ENCODE assay signal across 7 cellular contexts in the genomic region with DNA sequence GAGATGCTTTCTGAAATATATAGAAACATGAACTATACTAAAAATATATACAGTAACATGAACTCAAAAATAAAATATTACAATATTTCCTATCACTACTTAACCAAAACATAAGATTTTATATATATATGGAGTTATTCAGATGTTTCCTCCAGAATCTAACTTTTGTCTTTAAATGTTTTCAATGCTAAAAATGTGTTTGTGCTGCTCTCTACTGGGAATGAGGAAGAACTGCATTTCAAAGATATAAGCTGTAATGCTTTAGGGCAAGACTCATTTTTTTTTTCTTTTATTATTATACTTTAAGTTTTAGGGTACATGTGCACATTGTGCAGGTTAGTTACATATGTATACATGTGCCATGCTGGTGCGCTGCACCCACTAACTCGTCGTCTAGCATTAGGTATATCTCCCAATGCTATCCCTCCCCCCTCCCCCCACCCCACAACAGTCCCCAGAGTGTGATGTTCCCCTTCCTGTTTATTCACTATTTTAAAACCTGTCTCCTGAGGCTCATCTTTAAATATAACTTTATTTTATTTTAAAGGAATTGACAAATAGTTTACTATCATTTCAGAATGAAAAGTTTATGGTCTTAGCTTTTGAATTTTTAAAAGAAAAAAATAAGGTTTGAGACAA. TPM values are rescaled to one million over a fixed set of nuclear protein-coding genes. Genes with fewer than 3 reads are reported as not detected.
A peak's percentile ranks its signal among the peaks of the same experiment; 100 is the strongest.
DNase-seq lines count a peak whose midpoint lies in the region; ATAC-seq, FAIRE-seq and TF ChIP-seq lines count a peak whose summit lies in the region.
"Not testable (repeated sequence)": the region's sequence is repeated elsewhere in the genome, so short reads cannot be mapped to it uniquely, and the experiment has no call there.

No MANE protein-coding gene starts in this region.

- not testable (repeated sequence) for H3K9me3 Mint-ChIP-seq in activated B cell treated with CpG ODN at 0.5 μM for 24 hours

- not testable (repeated sequence) for FAIRE-seq in HTR-8/SVneo (lab: Jason Lieb, UNC)

- peaks cover 43% of the 10 kb centered on the region for H3K36me3 Mint-ChIP-seq in activated B cell treated with CpG ODN at 0.5 μM for 24 hours (ENCODE audit: low read depth)

- POLR2A ChIA-PET in activated B cell treated with CpG ODN at 0.5 μM for 24 hours (lab: Charles Lee) = interaction anchor here (0.6 kb wide), 1 partner anchor 133 kb away, joined by 3 read pairs; no protein-coding TSS in a partner anchor

- intact Hi-C loops in activated B cell treated with CpG ODN at 0.5 μM for 24 hours (cut with micrococcal nuclease) = loop anchor here (1.0 to 5.0 kb wide), 4 partner anchors 205 to 1920 kb away; no protein-coding TSS in a partner anchor

- not testable (repeated sequence) for H3K27me3 Mint-ChIP-seq in activated B cell treated with CpG ODN at 0.5 μM for 24 hours

- not testable (repeated sequence) for H3K27ac Mint-ChIP-seq in activated B cell treated with CpG ODN at 0.5 μM for 24 hours

- peak; percentile 52 for TF ChIP-seq CTCF in activated B cell treated with CpG ODN at 0.5 μM for 24 hours (IDR thresholded peaks at IDR 0.05)

- ATAC-seq in GM21529 (IDR thresholded peaks at IDR 0.05; ENCODE audit: unreplicated experiment) (peak; percentile 76), activated B cell treated with CpG ODN at 0.5 μM for 24 hours (ENCODE audit: low read depth) (peak; percentile 65)

- CTCF ChIA-PET in activated B cell treated with CpG ODN at 0.5 μM for 24 hours (lab: Charles Lee) = interaction anchor here (0.6 to 3.0 kb wide), 9 partner anchors 14 to 1802 kb away, joined by 3 to 44 read pairs (median 5); no protein-coding TSS in a partner anchor

- not testable (repeated sequence) for H3K4me1 Mint-ChIP-seq in activated B cell treated with CpG ODN at 0.5 μM for 24 hours

- H3K4me3 Mint-ChIP-seq in activated B cell treated with CpG ODN at 0.5 μM for 24 hours = not testable (repeated sequence)

- DNase-seq in GF-D8 (lab: John Stamatoyannopoulos, UW) = peak; percentile 35
- DNase-seq in HTR-8/SVneo (ENCODE audit: insufficient read length, low spot score) = peak; percentile 14
- DNase-seq in NCI-H69 (lab: John Stamatoyannopoulos, UW) = peak; percentile 68
- not testable (repeated sequence) for DNase-seq in activated B cell treated with CpG ODN at 0.5 μM for 24 hours
- peak; percentile 79 for DNase-seq in fibroblast of peridontal ligament (ENCODE audit: extremely low read depth)
- peak; percentile 47 for DNase-seq in middle frontal gyrus (ENCODE audit: extremely low spot score, low spot score)

RNA-seq across cellular contexts. Expression of gene METTL4, which starts 29.3 kb away (rescaled TPM):
- 17.4 TPM in 2 replicates for total RNA-seq in activated B cell treated with CpG ODN at 0.5 μM for 24 hours

RNA-seq across cellular contexts. Expression of gene NDC80, which starts 29.3 kb away (rescaled TPM):
- total RNA-seq in activated B cell treated with CpG ODN at 0.5 μM for 24 hours = 1.9 and 2.6 TPM in 2 replicates
